Comparison of ENCODE assay signal across 16 cellular contexts in the genomic region with DNA sequence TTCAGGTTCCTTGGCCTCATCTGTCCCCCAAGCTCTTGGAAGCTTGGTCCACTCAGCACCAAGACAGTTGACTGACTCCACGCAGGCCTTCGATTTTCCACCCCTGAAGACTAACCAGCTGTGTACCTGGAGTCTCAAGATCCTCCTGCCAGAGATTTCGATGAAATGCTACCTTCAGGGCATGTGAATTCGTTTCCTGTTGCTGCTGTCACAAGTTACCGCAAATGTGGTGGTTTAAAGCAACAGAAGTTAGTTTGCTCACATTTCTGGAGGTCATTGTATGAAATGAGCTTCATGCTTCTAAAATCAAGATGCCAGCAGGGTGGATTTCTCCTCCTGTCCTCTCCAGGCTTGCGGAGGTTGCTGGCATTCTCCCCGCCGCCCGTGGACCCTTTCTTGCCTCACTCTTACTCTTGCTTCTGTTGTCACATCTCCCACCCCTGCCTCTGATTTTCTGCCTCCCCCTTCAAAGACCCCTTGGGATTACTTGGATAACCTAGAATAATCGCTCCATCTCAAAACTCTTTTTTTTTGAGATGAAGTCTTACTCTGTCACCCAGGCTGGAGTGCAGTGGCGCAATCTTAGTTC.
"Had no signal": no experiment of that assay in that cellular context is flagged by ENCODE, and none has a peak within 500 bp of the region (broad histone marks: within the 10 kb centered on the region; RNA-seq: fewer than 3 reads in every experiment).

No MANE protein-coding gene starts in this region.

- H3K9me3 ChIP-seq: body of pancreas, heart right ventricle, right lobe of liver, thyroid gland, upper lobe of right lung had no signal

- H3K4me3 ChIP-seq: body of pancreas, heart right ventricle, right lobe of liver, thyroid gland, upper lobe of right lung had no signal

- H3K27me3 ChIP-seq: body of pancreas, heart right ventricle, right lobe of liver, thyroid gland, upper lobe of right lung had no signal

- H3K27ac ChIP-seq: body of pancreas, heart right ventricle, right lobe of liver, thyroid gland, upper lobe of right lung, VCaP had no signal

- H3K4me1 ChIP-seq: body of pancreas, heart right ventricle, right lobe of liver, thyroid gland, upper lobe of right lung had no signal

- ATAC-seq: body of pancreas, heart right ventricle, left cardiac atrium, right lobe of liver, SK-N-SH treated with all-trans-retinoic acid at 6 μM for 48 hours, upper lobe of right lung had no signal

- FAIRE-seq: endometrium had no signal

- DNase-seq: activated CD4-positive, alpha-beta memory T cell treated with anti-CD3 and anti-CD28 coated beads, Interleukin-2, amount 10 ng/mL, durations not matched to agents 7 days and 5 days; activated CD4-positive, CD25-positive, alpha-beta regulatory T cell treated with anti-CD3 and anti-CD28 coated beads, Interleukin-2, amount 50 U/mL, for 72 hours; body of pancreas; heart right ventricle; islet precursor cell; left cardiac atrium; midbrain; nephron progenitor cell; right lobe of liver; stimulated activated CD4-positive, alpha-beta T cell treated with anti-CD3 and anti-CD28 coated beads, Interleukin-4, amount 100 ng/mL, for 1 hour; thyroid gland; upper lobe of right lung had no signal

- H3K36me3 ChIP-seq: heart right ventricle, right lobe of liver, thyroid gland, upper lobe of right lung had no signal

- H3K27ac Mint-ChIP-seq: activated CD4-positive, alpha-beta memory T cell treated with anti-CD3 and anti-CD28 coated beads, Interleukin-2, amount 10 ng/mL, durations not matched to agents 7 days and 5 days; nephron progenitor cell; T-helper 2 cell treated with Interferon-gamma antibody and Interleukin-4, amounts not matched to agents 5 μg/mL and 100 μg/mL, for 36 hours had no signal

- H3K4me3 Mint-ChIP-seq: activated CD4-positive, alpha-beta memory T cell treated with anti-CD3 and anti-CD28 coated beads, Interleukin-2, amount 10 ng/mL, durations not matched to agents 7 days and 5 days; nephron progenitor cell; T-helper 2 cell treated with Interferon-gamma antibody and Interleukin-4, amounts not matched to agents 5 μg/mL and 100 μg/mL, for 36 hours had no signal

- H3K4me1 Mint-ChIP-seq: nephron progenitor cell had no signal

- H3K27me3 Mint-ChIP-seq: activated CD4-positive, alpha-beta memory T cell treated with anti-CD3 and anti-CD28 coated beads, Interleukin-2, amount 10 ng/mL, durations not matched to agents 7 days and 5 days had no signal
